Comparison of ENCODE assay signal across 8 cellular contexts in genomic region chr10:121608669-121609190, GRCh38. TPM values are rescaled to one million over a fixed set of nuclear protein-coding genes. Genes with fewer than 3 reads are reported as not detected.
A peak's percentile ranks its signal among the peaks of the same experiment; 100 is the strongest.
DNase-seq lines count a peak whose midpoint lies in the region; ATAC-seq, FAIRE-seq and TF ChIP-seq lines count a peak whose summit lies in the region.

No MANE protein-coding gene starts in this region.

- H3K27ac ChIP-seq in kidney (ENCODE audit: low read depth in 2 of 2, low read length in 2 of 2) = no peak overlapping the region

- H3K4me3 ChIP-seq in kidney (ENCODE audit: low read length in 2 of 2) = peak overlapping the region; percentile 34 to 50

- peak; percentile 88 for DNase-seq in D341Med (ENCODE audit: low spot score)
- DNase-seq in NCI-H1092 treated with DMSO at 0.1 percent for 48 hours (lab: John Stamatoyannopoulos, UW) = peak; percentile 54
- DNase-seq in astrocyte of the hippocampus (ENCODE audit: low read depth, low spot score) = peak; percentile 74
- DNase-seq in kidney = peak; percentile 64
- DNase-seq in stimulated activated CD4-positive, alpha-beta T cell treated with anti-CD3 and anti-CD28 coated beads, Interleukin-4, amount 100 ng/mL, for 24 hours = peak; percentile 4
- DNase-seq in NCI-H2196 treated with DMSO at 0.1 percent for 48 hours (lab: John Stamatoyannopoulos, UW; ENCODE audit: unreplicated experiment) = no peak
- no peak for DNase-seq in NCI-H2196 (lab: John Stamatoyannopoulos, UW; ENCODE audit: unreplicated experiment)

- no peaks in the 10 kb centered on the region for H3K4me1 ChIP-seq in kidney (ENCODE audit: control insufficient read depth in 1 of 2, insufficient read depth in 1 of 2, low read depth in 1 of 2, low read length in 2 of 2)

- H3K36me3 ChIP-seq in kidney (ENCODE audit: control insufficient read depth in 1 of 2, insufficient read depth in 2 of 2, low read length in 2 of 2) = no peaks in the 10 kb centered on the region

- H3K9me3 ChIP-seq in kidney (ENCODE audit: control insufficient read depth in 1 of 2, low read length in 2 of 2) = no peaks in the 10 kb centered on the region

- peak; percentile 78 for TF ChIP-seq CTCF in kidney (IDR thresholded peaks at IDR 0.05; ENCODE audit: borderline replicate concordance, extremely low read depth, insufficient read depth)

- intact Hi-C loops in kidney (cut with DNase I) = no loop called here

- ATAC-seq in GM21528 (IDR thresholded peaks at IDR 0.05; ENCODE audit: low FRiP score, unreplicated experiment) = peak; percentile 69

- no peak overlapping the region for H3K9ac ChIP-seq in kidney (ENCODE audit: low read length in 2 of 2)

- no peak for FAIRE-seq in kidney (lab: Jason Lieb, UNC)

RNA-seq across cellular contexts. Expression of gene FGFR2, which starts 10.5 kb away (rescaled TPM):
- total RNA-seq in kidney = 59.4 TPM
- polyA plus RNA-seq in kidney (ENCODE audit: insufficient read depth, low read depth, low replicate concordance) = 20.2 TPM

Comparison
In these comparisons a context has a peak if more than half of its experiments do, and no peak if none do; other contexts are left out.
1. DNase-seq: peak in D341Med (single experiment), NCI-H1092 treated with DMSO at 0.1 percent for 48 hours (single experiment), astrocyte of the hippocampus (single experiment), kidney (single experiment) and stimulated activated CD4-positive, alpha-beta T cell treated with anti-CD3 and anti-CD28 coated beads, Interleukin-4, amount 100 ng/mL, for 24 hours (single experiment); none in NCI-H2196 treated with DMSO at 0.1 percent for 48 hours (single experiment) and NCI-H2196 (single experiment).